ENCODE assay signal across 1 cellular context in genomic region chr1:40783001-40783905, GRCh38.
TF ChIP-seq lines count a peak whose summit lies in the region.

Gene KCNQ4 (plus strand): TSS chr1:40783787. CDS start chr1:40784094, 307 bp downstream.

TF ChIP-seq in K562, 482 proteins besides CTCF, POLR2A, EP300 and RAD21 (continued from another document and continues in another):
- TF ChIP-seq TFAP4 (CRISPR knock-in tag; IDR thresholded peaks at IDR 0.05; ENCODE audit: borderline replicate concordance) (no peak), ATF1 (CRISPR knock-in tag; IDR thresholded peaks at IDR 0.05) (no peak), ATF1 (tag; IDR thresholded peaks at IDR 0.05) (no peak), KDM5B (IDR thresholded peaks at IDR 0.05; ENCODE audit: insufficient replicate concordance, low read depth, low read length) (no peak), MGA (IDR thresholded peaks at IDR 0.05) (peak; percentile 80), AFF4 (CRISPR knock-in tag; IDR thresholded peaks at IDR 0.05) (no peak), CTBP1 (IDR thresholded peaks at IDR 0.05; ENCODE audit: borderline replicate concordance) (peak; percentile 68), ZBTB5 (IDR thresholded peaks at IDR 0.05) (no peak), CAMTA2 (CRISPR knock-in tag; conservative IDR thresholded peaks at IDR 0.05) (no peak), TEAD4 (IDR thresholded peaks at IDR 0.05; ENCODE audit: low read length) (no peak), TEAD4 (CRISPR knock-in tag; IDR thresholded peaks at IDR 0.05; ENCODE audit: borderline replicate concordance) (peak; percentile 93), SMARCA5 (IDR thresholded peaks at IDR 0.05) (peak; percentile 76; the same call in 1 of the 2 replicates), USF1 (CRISPR knock-in tag; IDR thresholded peaks at IDR 0.05) (peak; percentile 26), ZBTB12 (CRISPR knock-in tag; IDR thresholded peaks at IDR 0.05) (no peak), TSC22D4 (tag; IDR thresholded peaks at IDR 0.05) (no peak), MTA1 (IDR thresholded peaks at IDR 0.05; ENCODE audit: borderline replicate concordance) (no peak), RNF2 (IDR thresholded peaks at IDR 0.05) (no peak; the same call in 1 of the 2 replicates), CREB3L1 (IDR thresholded peaks at IDR 0.05; ENCODE audit: borderline replicate concordance, low read depth) (no peak; the same call in 1 of the 2 replicates), ZNF561 (CRISPR knock-in tag; conservative IDR thresholded peaks at IDR 0.05) (no peak), ZZZ3 (IDR thresholded peaks at IDR 0.05) (no peak), ZNF274 (IDR thresholded peaks at IDR 0.05; ENCODE audit: borderline replicate concordance, low read depth, low read length) (no peak), CBX8 (IDR thresholded peaks at IDR 0.05; ENCODE audit: borderline replicate concordance, extremely low read depth, low read depth, low read length, poor library complexity, severe bottlenecking) (no peak), CREB3 (tag; conservative IDR thresholded peaks at IDR 0.05; ENCODE audit: low read depth) (no peak), TCF3 (CRISPR knock-in tag; IDR thresholded peaks at IDR 0.05) (no peak), ZNF316 (IDR thresholded peaks at IDR 0.05) (no peak; the same call in 1 of the 2 replicates), TEAD1 (CRISPR knock-in tag; IDR thresholded peaks at IDR 0.05) (peak in 1 of 2 experiments; percentile 85; a peak in 1 of 4 replicates), NFXL1 (CRISPR knock-in tag; IDR thresholded peaks at IDR 0.05) (no peak), ZNF586 (CRISPR knock-in tag; conservative IDR thresholded peaks at IDR 0.05) (no peak), VEZF1 (CRISPR knock-in tag; IDR thresholded peaks at IDR 0.05) (peak; percentile 93), GATAD2B (IDR thresholded peaks at IDR 0.05; ENCODE audit: borderline replicate concordance) (peak; percentile 29; the same call in 1 of the 2 replicates), XRCC5 (IDR thresholded peaks at IDR 0.05; ENCODE audit: low read depth, low read length) (0 out of 2 replicates have a peak, but pooled peaks have one; percentile 28), SAFB (IDR thresholded peaks at IDR 0.05; ENCODE audit: borderline replicate concordance, low read depth, low read length) (peak; percentile 78; the same call in 1 of the 2 replicates), RBM15 (IDR thresholded peaks at IDR 0.05; ENCODE audit: insufficient read depth, low read length) (no peak)
